ENCODE assay signal across 10 cellular contexts in genomic region chr10:75043256-75044121, GRCh38.
DNase-seq lines count a peak whose midpoint lies in the region; ATAC-seq, FAIRE-seq and TF ChIP-seq lines count a peak whose summit lies in the region.
"Had no signal": no experiment of that assay in that cellular context is flagged by ENCODE, and none has a peak within 500 bp of the region (broad histone marks: within the 10 kb centered on the region; RNA-seq: fewer than 3 reads in every experiment).

No MANE protein-coding gene starts in this region.

- no peak for TF ChIP-seq RAD21 in GM12878 (IDR thresholded peaks at IDR 0.05; ENCODE audit: insufficient read depth, low read depth, low read length)

- H3K27me3 ChIP-seq in AG04450 (ENCODE audit: control insufficient read depth, insufficient read depth, low read length) (peaks cover 8% of the 10 kb centered on the region), GM12878 (replicated peaks in 1 of 2; ENCODE audit: control insufficient read depth in 2 of 2, insufficient read depth in 2 of 2, low read length in 1 of 2) (no peaks in the 10 kb centered on the region; a peak in 1 of 4 replicates), psoas muscle (ENCODE audit: insufficient read depth in 3 of 3, low read length in 2 of 3) (no peaks in the 10 kb centered on the region), WERI-Rb-1 (ENCODE audit: insufficient read depth, low read depth, severe bottlenecking) (no peaks in the 10 kb centered on the region), dorsolateral prefrontal cortex (peaks cover 0 to 14% (median 0%) of the 10 kb centered on the region in 45 donors)
- H3K27me3 ChIP-seq: BE2C had no signal

- no peak for FAIRE-seq in GM12878 (lab: Jason Lieb, UNC)
- FAIRE-seq: bronchial epithelial cell had no signal

- H3K4me3 ChIP-seq in AG04450 (ENCODE audit: low read depth, low read length) (no peak overlapping the region), GM12878 (no peak overlapping the region), psoas muscle (no peak overlapping the region), WERI-Rb-1 (ENCODE audit: low read depth, low read length) (no peak overlapping the region), dorsolateral prefrontal cortex (peak overlapping the region in 16 of 59 donors; percentile 2 to 43 (median 28))

- CTCF ChIA-PET in AG04450 (lab: Charles Lee): no interaction called here
- CTCF ChIA-PET in GM12878 (lab: Yijun Ruan, JAX): interaction anchor here (1.0 to 1.3 kb wide), 2 partner anchors 12 to 23 kb away, joined by 3 to 5 read pairs; no protein-coding TSS in a partner anchor

- H3K9ac ChIP-seq in GM12878 (ENCODE audit: control insufficient read depth, insufficient read depth, low read length): no peak overlapping the region

- peak overlapping the region; percentile 62 for H3K4me2 ChIP-seq in GM12878 (ENCODE audit: control insufficient read depth, insufficient read depth)

- H3K27ac ChIP-seq in AG04450 (ENCODE audit: low read depth, low read length) (peak overlapping the region; percentile 85), GM12878 (ENCODE audit: control insufficient read depth, insufficient read depth) (no peak overlapping the region), psoas muscle (peak overlapping the region; percentile 87), WERI-Rb-1 (no peak overlapping the region), dorsolateral prefrontal cortex (no peak overlapping the region)

- peaks cover 8% of the 10 kb centered on the region for H3K9me3 ChIP-seq in AG04450 (ENCODE audit: control insufficient read depth, insufficient read depth, low read length)
- H3K9me3 ChIP-seq in GM12878 (replicated peaks; ENCODE audit: control insufficient read depth, insufficient read depth, low read length): no peaks in the 10 kb centered on the region
- no peaks in the 10 kb centered on the region for H3K9me3 ChIP-seq in psoas muscle
- H3K9me3 ChIP-seq in WERI-Rb-1 (ENCODE audit: severe bottlenecking): peaks cover 4% of the 10 kb centered on the region
- H3K9me3 ChIP-seq: BE2C had no signal

- no peak for TF ChIP-seq EP300 in GM12878 (IDR thresholded peaks at IDR 0.05; ENCODE audit: borderline replicate concordance in 1 of 2, control insufficient read depth in 1 of 2, low read depth in 2 of 2, low read length in 2 of 2)

- no peak for TF ChIP-seq CTCF in AG04450 (IDR thresholded peaks at IDR 0.05; ENCODE audit: low read depth, low read length)
- no peak for TF ChIP-seq CTCF in GM12878 (IDR thresholded peaks at IDR 0.05 in 2 of 3, conservative IDR thresholded peaks at IDR 0.05 in 1 of 3; ENCODE audit: control insufficient read depth in 2 of 3, extremely low read depth in 1 of 3, insufficient read depth in 1 of 3, low read depth in 3 of 3, low read length in 3 of 3)
- no peak for TF ChIP-seq CTCF in psoas muscle (IDR thresholded peaks at IDR 0.05)
- no peak for TF ChIP-seq CTCF in WERI-Rb-1 (IDR thresholded peaks at IDR 0.05; ENCODE audit: low read depth, low read length)
- no peak for TF ChIP-seq CTCF in dorsolateral prefrontal cortex (IDR thresholded peaks at IDR 0.05 in 54 of 56, conservative IDR thresholded peaks at IDR 0.05 in 2 of 56; ENCODE audit: low read depth in 1 of 56, partially characterized antibody in 56 of 56)

- H3K4me1 ChIP-seq in GM12878 (ENCODE audit: control insufficient read depth, insufficient read depth, low read length) (no peaks in the 10 kb centered on the region), psoas muscle (peaks cover 42% of the 10 kb centered on the region)
- H3K4me1 ChIP-seq: BE2C had no signal

- H3K79me2 ChIP-seq in GM12878 (ENCODE audit: control insufficient read depth, insufficient read depth, low read length): no peaks in the 10 kb centered on the region

- RAD21 ChIA-PET in GM12878 (lab: Charles Lee; ENCODE audit: unreplicated experiment): interaction anchor here (1.3 kb wide), 1 partner anchor 57 kb away, joined by 4 read pairs; no protein-coding TSS in a partner anchor

- SMC1A ChIA-PET in GM12878 (lab: Charles Lee; ENCODE audit: uncharacterized antibody, unreplicated experiment): interaction anchor here (0.6 kb wide), 1 partner anchor 273 kb away, joined by 3 read pairs; no protein-coding TSS in a partner anchor

- peak overlapping the region; percentile 58 for H3K4me3 Mint-ChIP-seq in T-helper 1 cell treated with Interleukin-12 subunit alpha and Interleukin-12 subunit beta and Interleukin-4 antibody, amounts not matched to agents 30 μg/mL and 1 μg/mL, for 36 hours

- H3K27me3 Mint-ChIP-seq in T-helper 1 cell treated with Interleukin-12 subunit alpha and Interleukin-12 subunit beta and Interleukin-4 antibody, amounts not matched to agents 30 μg/mL and 1 μg/mL, for 36 hours (ENCODE audit: low read depth): no peaks in the 10 kb centered on the region

- H3K36me3 Mint-ChIP-seq in T-helper 1 cell treated with Interleukin-12 subunit alpha and Interleukin-12 subunit beta and Interleukin-4 antibody, amounts not matched to agents 30 μg/mL and 1 μg/mL, for 36 hours (ENCODE audit: low read depth): no peaks in the 10 kb centered on the region

- 92% methylated on average over 47 of the region's 68 CpGs for WGBS in GM12878 (ENCODE audit: insufficient coverage, insufficient replicate concordance, low lambda C conversion rate, missing lambda C conversion rate)
- WGBS in psoas muscle, 3 donors: 43 to 47% (median 46%) methylated on average over 60 to 68 of the region's 68 CpGs

- peaks cover 19% of the 10 kb centered on the region for H3K4me1 Mint-ChIP-seq in T-helper 1 cell treated with Interleukin-12 subunit alpha and Interleukin-12 subunit beta and Interleukin-4 antibody, amounts not matched to agents 30 μg/mL and 1 μg/mL, for 36 hours (ENCODE audit: low read depth)

- H4K20me1 ChIP-seq in GM12878 (ENCODE audit: control insufficient read depth, insufficient read depth): no peaks in the 10 kb centered on the region

- in situ Hi-C loops in GM12878 (cut with MboI): no loop called here

- no TSS peak for BruUV-seq in GM12878 (replicated peaks; lab: Mats Ljungman, UMichigan)

- ATAC-seq in GM12878 (peak; percentile 91), psoas muscle (peak in 3 of 4 donors; percentile 44 to 61 (median 46)), HG03439 (IDR thresholded peaks at IDR 0.05; ENCODE audit: unreplicated experiment) (no peak), HG03460 (IDR thresholded peaks at IDR 0.05; ENCODE audit: unreplicated experiment) (no peak)

- H3K9me3 Mint-ChIP-seq in T-helper 1 cell treated with Interleukin-12 subunit alpha and Interleukin-12 subunit beta and Interleukin-4 antibody, amounts not matched to agents 30 μg/mL and 1 μg/mL, for 36 hours: no peaks in the 10 kb centered on the region

- peak overlapping the region; percentile 57 for H3K27ac Mint-ChIP-seq in T-helper 1 cell treated with Interleukin-12 subunit alpha and Interleukin-12 subunit beta and Interleukin-4 antibody, amounts not matched to agents 30 μg/mL and 1 μg/mL, for 36 hours

- intact Hi-C loops in GM12878 (cut with micrococcal nuclease; ENCODE audit: unreplicated experiment) (no loop called here), psoas muscle (cut with DNase I) (loop anchor here in 1 of 2 donors (2.0 to 5.0 kb wide), 2 partner anchors 29 to 189 kb away; a partner anchor contains a TSS), dorsolateral prefrontal cortex (cut with DNase I) (no loop called here)

- TF ChIP-seq POLR2A in GM12878 (IDR thresholded peaks at IDR 0.05; ENCODE audit: low read depth, low read length): peak; percentile 37; the same call in 1 of the 2 replicates

- H3K36me3 ChIP-seq in GM12878 (ENCODE audit: control insufficient read depth in 2 of 2, insufficient read depth in 2 of 2, low read length in 1 of 2) (no peaks in the 10 kb centered on the region), psoas muscle (ENCODE audit: insufficient read depth in 1 of 2, low read depth in 1 of 2) (peaks cover 0 to 3% of the 10 kb centered on the region in 2 donors), WERI-Rb-1 (no peaks in the 10 kb centered on the region)
- H3K36me3 ChIP-seq: BE2C had no signal

- H2AFZ ChIP-seq in GM12878 (ENCODE audit: control insufficient read depth, low read depth, low read length): peak overlapping the region; percentile 62

- POLR2A ChIA-PET in AG04450 (lab: Yijun Ruan, JAX) (no interaction called here), GM12878 (lab: Charles Lee) (interaction anchor here (0.6 kb wide), 1 partner anchor 290 kb away, joined by 3 read pairs; no protein-coding TSS in a partner anchor)

- DNase-seq in AG04450 (ENCODE audit: low read depth, low spot score) (no peak), GM12878 (ENCODE audit: low read depth, low spot score) (no peak), psoas muscle (peak; percentile 26 to 66), WERI-Rb-1 (no peak), dorsolateral prefrontal cortex (no peak)
- DNase-seq: BE2C had no signal

TF ChIP-seq in GM12878, 131 proteins besides CTCF, POLR2A, EP300 and RAD21 (continues in another document):
- TF ChIP-seq EED (IDR thresholded peaks at IDR 0.05; ENCODE audit: low read depth): no peak
- no peak for TF ChIP-seq HDGF (IDR thresholded peaks at IDR 0.05)
- peak; percentile 59 to 88 for TF ChIP-seq BHLHE40 (IDR thresholded peaks at IDR 0.05; ENCODE audit: borderline replicate concordance in 1 of 2, low read depth in 2 of 2, low read length in 1 of 2)
- no peak for TF ChIP-seq SRF (IDR thresholded peaks at IDR 0.05; ENCODE audit: low read depth in 2 of 2, low read length in 2 of 2)

Comparison
In these comparisons a context has a peak if more than half of its experiments do, and no peak if none do; other contexts are left out.
1. DNase-seq: peak in psoas muscle (2 of 2); none in AG04450 (single experiment), GM12878 (single experiment), WERI-Rb-1 (single experiment) and dorsolateral prefrontal cortex (0 of 10).
2. H3K27ac ChIP-seq: peak in AG04450 (single experiment) and psoas muscle (single experiment); none in GM12878 (single experiment), WERI-Rb-1 (single experiment) and dorsolateral prefrontal cortex (0 of 59).
3. ATAC-seq: peak in GM12878 (single experiment) and psoas muscle (3 of 4); none in HG03439 (single experiment) and HG03460 (single experiment).